In genomic region chr2:187358531-187358930, GRCh38 we compare ENCODE assay signal across 20 cellular contexts.
"Had no signal": no experiment of that assay in that cellular context is flagged by ENCODE, and none has a peak within 500 bp of the region (broad histone marks: within the 10 kb centered on the region; RNA-seq: fewer than 3 reads in every experiment).

No MANE protein-coding gene starts in this region.

- DNase-seq: activated CD4-positive, alpha-beta T cell treated with anti-CD3 and anti-CD28 coated beads, Interleukin-2, amount 50 U/mL, for 1 hour; activated CD4-positive, CD25-positive, alpha-beta regulatory T cell treated with anti-CD3 and anti-CD28 coated beads, Interleukin-2, amount 50 U/mL, for 72 hours; activated CD8-positive, alpha-beta memory T cell treated with anti-CD3 and anti-CD28 coated beads for 24 hours; activated CD8-positive, alpha-beta memory T cell treated with anti-CD3 and anti-CD28 coated beads, Interleukin-2, amount 50 U/mL, for 48 hours; activated effector memory CD4-positive, alpha-beta T cell treated with anti-CD3 and anti-CD28 coated beads, Interleukin-2, amount 50 U/mL, for 16 hours; activated T-cell treated with anti-CD3 and anti-CD28 coated beads, Interleukin-2, amount 50 U/mL, for 48 hours; effector memory CD4-positive, alpha-beta T cell; esophagus squamous epithelium; foreskin keratinocyte; glutamatergic neuron; hypothalamus; nucleus accumbens; retina; stimulated activated naive B cell treated with anti-CD40 and anti-IgM and Interleukin-4, amounts not matched to agents 10 μg/mL and 1 μg/mL and 100 μg/mL, for 72 hours had no signal

- H3K27ac ChIP-seq: esophagus squamous epithelium, foreskin keratinocyte had no signal

- H3K4me3 Mint-ChIP-seq: activated naive CD4-positive, alpha-beta T cell treated with anti-CD3 and anti-CD28 coated beads, Interleukin-2, amount 50 U/mL, for 24 hours; dendritic cell treated with granulocyte-macrophage colony-stimulating factor and Interleukin-4, amounts not matched to agents 40 ng/mL and 50 ng/mL, for 4 days; mesothelial cell of epicardium; nephron; stimulated activated naive B cell treated with anti-CD40 and anti-IgM and Interleukin-4, amounts not matched to agents 10 μg/mL and 1 μg/mL and 100 μg/mL, for 72 hours; T-helper 2 cell treated with Interferon-gamma antibody and Interleukin-4, amounts not matched to agents 5 μg/mL and 100 μg/mL, for 36 hours had no signal

- H3K4me1 ChIP-seq: foreskin keratinocyte had no signal

- H3K4me3 ChIP-seq: esophagus squamous epithelium, lung had no signal

- H3K27me3 Mint-ChIP-seq: activated naive CD4-positive, alpha-beta T cell treated with anti-CD3 and anti-CD28 coated beads, Interleukin-2, amount 50 U/mL, for 24 hours; dendritic cell treated with granulocyte-macrophage colony-stimulating factor and Interleukin-4, amounts not matched to agents 40 ng/mL and 50 ng/mL, for 4 days; stimulated activated naive B cell treated with anti-CD40 and anti-IgM and Interleukin-4, amounts not matched to agents 10 μg/mL and 1 μg/mL and 100 μg/mL, for 72 hours had no signal

- H3K9me3 Mint-ChIP-seq: activated naive CD4-positive, alpha-beta T cell treated with anti-CD3 and anti-CD28 coated beads, Interleukin-2, amount 50 U/mL, for 24 hours; dendritic cell treated with granulocyte-macrophage colony-stimulating factor and Interleukin-4, amounts not matched to agents 40 ng/mL and 50 ng/mL, for 4 days; mesothelial cell of epicardium; nephron; stimulated activated naive B cell treated with anti-CD40 and anti-IgM and Interleukin-4, amounts not matched to agents 10 μg/mL and 1 μg/mL and 100 μg/mL, for 72 hours; T-helper 2 cell treated with Interferon-gamma antibody and Interleukin-4, amounts not matched to agents 5 μg/mL and 100 μg/mL, for 36 hours had no signal

- H3K27ac Mint-ChIP-seq: activated naive CD4-positive, alpha-beta T cell treated with anti-CD3 and anti-CD28 coated beads, Interleukin-2, amount 50 U/mL, for 24 hours; dendritic cell treated with granulocyte-macrophage colony-stimulating factor and Interleukin-4, amounts not matched to agents 40 ng/mL and 50 ng/mL, for 4 days; mesothelial cell of epicardium; nephron; stimulated activated naive B cell treated with anti-CD40 and anti-IgM and Interleukin-4, amounts not matched to agents 10 μg/mL and 1 μg/mL and 100 μg/mL, for 72 hours; T-helper 2 cell treated with Interferon-gamma antibody and Interleukin-4, amounts not matched to agents 5 μg/mL and 100 μg/mL, for 36 hours had no signal

- H3K36me3 Mint-ChIP-seq: activated naive CD4-positive, alpha-beta T cell treated with anti-CD3 and anti-CD28 coated beads, Interleukin-2, amount 50 U/mL, for 24 hours; stimulated activated naive B cell treated with anti-CD40 and anti-IgM and Interleukin-4, amounts not matched to agents 10 μg/mL and 1 μg/mL and 100 μg/mL, for 72 hours had no signal

- H3K9me3 ChIP-seq: esophagus squamous epithelium had no signal

- H3K27me3 ChIP-seq: esophagus squamous epithelium, foreskin keratinocyte had no signal

- H3K4me1 Mint-ChIP-seq: activated naive CD4-positive, alpha-beta T cell treated with anti-CD3 and anti-CD28 coated beads, Interleukin-2, amount 50 U/mL, for 24 hours; mesothelial cell of epicardium; nephron; stimulated activated naive B cell treated with anti-CD40 and anti-IgM and Interleukin-4, amounts not matched to agents 10 μg/mL and 1 μg/mL and 100 μg/mL, for 72 hours had no signal
